In the genomic region with DNA sequence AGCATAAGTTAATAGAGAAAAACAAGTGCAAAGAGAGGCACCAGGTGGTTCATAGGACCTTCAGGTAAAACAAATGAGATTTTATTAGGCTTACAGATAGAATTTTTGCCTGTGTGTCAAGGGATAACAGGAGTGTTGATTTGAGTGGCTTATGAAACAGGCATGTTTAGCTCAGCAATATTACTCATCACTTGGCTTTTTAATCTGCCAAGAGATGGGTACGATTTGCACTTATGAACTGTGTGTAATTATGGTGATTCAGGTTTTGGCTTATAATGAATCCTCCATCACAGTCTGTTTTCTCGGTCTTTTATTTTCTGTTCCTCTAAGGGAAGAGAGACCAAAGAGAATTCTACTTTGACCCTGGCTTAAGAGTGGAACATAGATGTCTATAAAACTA, we compare ENCODE assay signal across 24 cellular contexts.
DNase-seq lines count a peak whose midpoint lies in the region; ATAC-seq and TF ChIP-seq lines count a peak whose summit lies in the region.
"Had no signal": no experiment of that assay in that cellular context is flagged by ENCODE, and none has a peak within 500 bp of the region (broad histone marks: within the 10 kb centered on the region; RNA-seq: fewer than 3 reads in every experiment).

No MANE protein-coding gene starts in this region.

- H3K4me3 ChIP-seq in epithelial cell of esophagus (ENCODE audit: low read length) = no peak overlapping the region
- peak overlapping the region; percentile 24 for H3K4me3 ChIP-seq in psoas muscle
- H3K4me3 ChIP-seq: body of pancreas, coronary artery, uterus had no signal

- DNase-seq in AG20443 (ENCODE audit: low spot score) (peak; percentile 22), M059J (ENCODE audit: low read depth) (peak; percentile 84), epithelial cell of esophagus (ENCODE audit: low read depth) (peak; percentile 42), psoas muscle (no peak), erythroblast (lab: John Stamatoyannopoulos, UW) (no peak), NCI-H187 treated with DMSO at 0.1 percent for 48 hours (lab: John Stamatoyannopoulos, UW) (no peak)
- DNase-seq: activated CD8-positive, alpha-beta T cell treated with anti-CD3 and anti-CD28 coated beads, Interleukin-2, amount 10 ng/mL, durations not matched to agents 7 days and 5 days; activated naive CD4-positive, alpha-beta T cell treated with anti-CD3 and anti-CD28 coated beads, Interleukin-2, amount 50 U/mL, for 16 hours; activated T-cell treated with anti-CD3 and anti-CD28 coated beads, Interleukin-2, amount 50 U/mL, for 48 hours; body of pancreas; CD4-positive, alpha-beta memory T cell; DMS53; H9; left cardiac atrium; NCI-H187; small intestine; stimulated activated CD4-positive, alpha-beta T cell treated with anti-CD3 and anti-CD28 coated beads, Interleukin-4, amount 100 ng/mL, for 4 hours; T-helper 2 cell; uterus had no signal

- peaks cover 19% of the 10 kb centered on the region for H3K4me1 ChIP-seq in psoas muscle
- H3K4me1 ChIP-seq: body of pancreas, uterus had no signal

- no peak for TF ChIP-seq POLR2A in erythroblast (IDR thresholded peaks at IDR 0.05; ENCODE audit: low read length)

- 37 to 71% (median 41%) methylated on average over 2 of the region's 2 CpGs for WGBS in psoas muscle, 3 donors

- intact Hi-C loops in psoas muscle (cut with DNase I) = no loop called here

- no peaks in the 10 kb centered on the region for H3K9me3 ChIP-seq in psoas muscle
- H3K9me3 ChIP-seq: body of pancreas, uterus had no signal

- H3K36me3 ChIP-seq in psoas muscle (ENCODE audit: insufficient read depth in 1 of 2, low read depth in 1 of 2) = no peaks in the 10 kb centered on the region
- H3K36me3 ChIP-seq: uterus had no signal

- H3K27me3 ChIP-seq in psoas muscle (ENCODE audit: insufficient read depth in 3 of 3, low read length in 2 of 3) = no peaks in the 10 kb centered on the region
- H3K27me3 ChIP-seq: body of pancreas, uterus had no signal

- H3K27ac ChIP-seq in psoas muscle = no peak overlapping the region
- H3K27ac ChIP-seq: body of pancreas, coronary artery, uterus had no signal

- TF ChIP-seq CTCF in epithelial cell of esophagus (IDR thresholded peaks at IDR 0.05; ENCODE audit: insufficient read depth, low read depth, low read length, missing control alignments) (no peak), psoas muscle (IDR thresholded peaks at IDR 0.05) (no peak)

- ATAC-seq in psoas muscle (peak; percentile 54 to 71 (median 62)), HG03520 (IDR thresholded peaks at IDR 0.05; ENCODE audit: unreplicated experiment) (no peak), HG03565 (IDR thresholded peaks at IDR 0.05; ENCODE audit: unreplicated experiment) (no peak)
- ATAC-seq: activated CD8-positive, alpha-beta T cell treated with anti-CD3 and anti-CD28 coated beads, Interleukin-2, amount 10 ng/mL, durations not matched to agents 7 days and 5 days; body of pancreas; natural killer cell treated with Interleukin-12 subunit alpha and Interleukin-12 subunit beta and Interleukin-15 and Interleukin-18, amount 100 ng/mL, for 72 hours; WTC11 had no signal

Comparison
In these comparisons a context has a peak if more than half of its experiments do, and no peak if none do; other contexts are left out.
1. DNase-seq: peak in AG20443 (single experiment), M059J (single experiment) and epithelial cell of esophagus (single experiment); none in psoas muscle (0 of 2), erythroblast (0 of 2) and NCI-H187 treated with DMSO at 0.1 percent for 48 hours (single experiment).
2. ATAC-seq: peak in psoas muscle (4 of 4); none in HG03520 (single experiment) and HG03565 (single experiment).